ENCODE assay signal across 21 cellular contexts in genomic region chr14:43406936-43407335, GRCh38.
A peak's percentile ranks its signal among the peaks of the same experiment; 100 is the strongest.
DNase-seq lines count a peak whose midpoint lies in the region; ATAC-seq, FAIRE-seq and TF ChIP-seq lines count a peak whose summit lies in the region.
"Had no signal": no experiment of that assay in that cellular context is flagged by ENCODE, and none has a peak within 500 bp of the region (broad histone marks: within the 10 kb centered on the region; RNA-seq: fewer than 3 reads in every experiment).

No MANE protein-coding gene starts in this region.

- H3K27me3 ChIP-seq in PC-3 (ENCODE audit: low read length): no peaks in the 10 kb centered on the region

- no peaks in the 10 kb centered on the region for H3F3A ChIP-seq in PC-3 (ENCODE audit: low read length, unreplicated experiment)

- no peaks in the 10 kb centered on the region for H3K36me3 ChIP-seq in PC-3 (ENCODE audit: low read depth, low read length)

- H2AFZ ChIP-seq in PC-3 (ENCODE audit: low read length): no peak overlapping the region
- H2AFZ ChIP-seq: GM23248 had no signal

- H3K9me2 ChIP-seq in PC-3 (replicated peaks; ENCODE audit: low read length): no peaks in the 10 kb centered on the region

- no peaks in the 10 kb centered on the region for H3K9me3 ChIP-seq in PC-3 (ENCODE audit: low read length)
- H3K9me3 ChIP-seq: A549 had no signal

- no peak overlapping the region for H3K4me3 ChIP-seq in PC-3 (ENCODE audit: low read length)
- H3K4me3 ChIP-seq: A549, GM12878, GM23248 had no signal

- H3K36me3 Mint-ChIP-seq in stimulated activated effector memory CD8-positive, alpha-beta T cell treated with anti-CD3 and anti-CD28 coated beads, Interleukin-12 subunit alpha, Interleukin-12 subunit beta, amount 100 ng/mL, for 72 hours: no peaks in the 10 kb centered on the region
- H3K36me3 Mint-ChIP-seq: CD4-positive, alpha-beta memory T cell had no signal

- H3K9me3 Mint-ChIP-seq in stimulated activated effector memory CD8-positive, alpha-beta T cell treated with anti-CD3 and anti-CD28 coated beads, Interleukin-12 subunit alpha, Interleukin-12 subunit beta, amount 100 ng/mL, for 72 hours: peaks cover 20% of the 10 kb centered on the region

- H3K27ac ChIP-seq in PC-3 (ENCODE audit: low read length) (no peak overlapping the region), substantia nigra (ENCODE audit: low read depth, low read length, poor library complexity, severe bottlenecking) (no peak overlapping the region)
- H3K27ac ChIP-seq: A549, GM23248 had no signal

- peak; percentile 38 for FAIRE-seq in D721Med (lab: Jason Lieb, UNC)
- FAIRE-seq: A549, G401.6, GM12878, GM19239, H1 had no signal

- no peak overlapping the region for H3K9ac ChIP-seq in PC-3 (ENCODE audit: low read length)
- H3K9ac ChIP-seq: GM23248 had no signal

- no TSS peak for BruUV-seq in PC-3 (replicated peaks; lab: Mats Ljungman, UMichigan)

- no peak overlapping the region for H3K4me2 ChIP-seq in PC-3 (ENCODE audit: low read length)
- H3K4me2 ChIP-seq: A549 had no signal

- DNase-seq in D721Med (ENCODE audit: insufficient read length, low spot score) (no peak), PC-3 (no peak), fibroblast of gingiva (ENCODE audit: low read depth) (peak; percentile 61), substantia nigra (lab: John Stamatoyannopoulos, UW) (no peak), GF-D8 (lab: John Stamatoyannopoulos, UW) (no peak)
- no peak for DNase-seq in stimulated activated effector memory CD8-positive, alpha-beta T cell treated with anti-CD3 and anti-CD28 coated beads, Interleukin-12 subunit alpha, Interleukin-12 subunit beta, amount 100 ng/mL, for 72 hours (ENCODE audit: low spot score in 2 of 2)
- DNase-seq: 8988T; C1 segment of cervical spinal cord; Calu3; CD4-positive, alpha-beta memory T cell; COR-L47; DMS153; DND-41; GM23248; H7; HCEC 1CT had no signal

- H3K79me2 ChIP-seq in PC-3 (ENCODE audit: low read length): no peaks in the 10 kb centered on the region

- H3K4me3 Mint-ChIP-seq in stimulated activated effector memory CD8-positive, alpha-beta T cell treated with anti-CD3 and anti-CD28 coated beads, Interleukin-12 subunit alpha, Interleukin-12 subunit beta, amount 100 ng/mL, for 72 hours: no peak overlapping the region
- H3K4me3 Mint-ChIP-seq: CD4-positive, alpha-beta memory T cell had no signal

- H4K20me1 ChIP-seq in PC-3 (ENCODE audit: low read length): no peaks in the 10 kb centered on the region

- intact Hi-C loops in PC-3 (cut with micrococcal nuclease): no loop called here

- peak; percentile 25; the same call in 1 of the 2 replicates for ATAC-seq in PC-3
- ATAC-seq in stimulated activated effector memory CD8-positive, alpha-beta T cell treated with anti-CD3 and anti-CD28 coated beads, Interleukin-12 subunit alpha, Interleukin-12 subunit beta, amount 100 ng/mL, for 72 hours: no peak
- ATAC-seq: A549, GM12878 had no signal

- no peaks in the 10 kb centered on the region for H3K4me1 Mint-ChIP-seq in stimulated activated effector memory CD8-positive, alpha-beta T cell treated with anti-CD3 and anti-CD28 coated beads, Interleukin-12 subunit alpha, Interleukin-12 subunit beta, amount 100 ng/mL, for 72 hours
- H3K4me1 Mint-ChIP-seq: CD4-positive, alpha-beta memory T cell had no signal

- TF ChIP-seq CTCF in D721Med (IDR thresholded peaks at IDR 0.05; ENCODE audit: insufficient read depth, missing control alignments): no peak
- no peak for TF ChIP-seq CTCF in PC-3 (conservative IDR thresholded peaks at IDR 0.05; ENCODE audit: low read depth, low read length)

- CTCF ChIA-PET in PC-3 (lab: Charles Lee): no interaction called here

- H3K27ac Mint-ChIP-seq in stimulated activated effector memory CD8-positive, alpha-beta T cell treated with anti-CD3 and anti-CD28 coated beads, Interleukin-12 subunit alpha, Interleukin-12 subunit beta, amount 100 ng/mL, for 72 hours: no peak overlapping the region
- H3K27ac Mint-ChIP-seq: CD4-positive, alpha-beta memory T cell had no signal

- POLR2A ChIA-PET in PC-3 (lab: Charles Lee; ENCODE audit: unreplicated experiment): no interaction called here

- H3K4me1 ChIP-seq in PC-3 (ENCODE audit: insufficient read depth, low read length): peaks cover 21% of the 10 kb centered on the region
- H3K4me1 ChIP-seq: A549 had no signal
